In the genomic region with DNA sequence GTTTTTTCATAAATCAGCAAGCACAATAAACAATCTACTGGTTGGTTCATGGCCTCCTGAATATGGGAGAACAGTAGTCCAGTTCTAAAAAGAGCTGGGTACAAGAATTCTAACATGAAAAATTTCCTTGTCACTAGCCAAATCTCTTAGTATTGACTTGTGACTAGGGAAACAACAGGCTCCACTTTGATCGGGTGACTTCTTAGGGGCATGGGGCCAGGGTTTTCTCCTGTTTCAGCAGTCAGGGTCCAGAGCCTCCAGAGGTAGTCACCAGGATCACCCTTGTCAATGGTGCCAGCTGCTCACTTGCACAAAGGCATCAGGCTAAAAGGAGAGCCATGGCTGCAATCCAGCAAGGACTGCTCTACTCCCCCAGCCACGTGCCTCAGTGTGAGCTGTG, we compare ENCODE assay signal across 1 cellular context.
TF ChIP-seq lines count a peak whose summit lies in the region.

No MANE protein-coding gene starts in this region.

TF ChIP-seq in HepG2, 621 proteins besides CTCF, POLR2A, EP300 and RAD21:
- TF ChIP-seq ZBTB7B (CRISPR knock-in tag; IDR thresholded peaks at IDR 0.05) (no peak), RORA (CRISPR knock-in tag; IDR thresholded peaks at IDR 0.05) (no peak), ZMAT3 (CRISPR knock-in tag; conservative IDR thresholded peaks at IDR 0.05) (no peak), ZNF12 (CRISPR knock-in tag; IDR thresholded peaks at IDR 0.05) (no peak), HNRNPL (IDR thresholded peaks at IDR 0.05; ENCODE audit: low read depth, low read length) (no peak), NCOA1 (CRISPR knock-in tag; IDR thresholded peaks at IDR 0.05) (no peak), MEIS2 (CRISPR knock-in tag; IDR thresholded peaks at IDR 0.05) (no peak), JUNB (CRISPR knock-in tag; IDR thresholded peaks at IDR 0.05; ENCODE audit: borderline replicate concordance) (no peak)
- TF ChIP-seq, protein P1, sequence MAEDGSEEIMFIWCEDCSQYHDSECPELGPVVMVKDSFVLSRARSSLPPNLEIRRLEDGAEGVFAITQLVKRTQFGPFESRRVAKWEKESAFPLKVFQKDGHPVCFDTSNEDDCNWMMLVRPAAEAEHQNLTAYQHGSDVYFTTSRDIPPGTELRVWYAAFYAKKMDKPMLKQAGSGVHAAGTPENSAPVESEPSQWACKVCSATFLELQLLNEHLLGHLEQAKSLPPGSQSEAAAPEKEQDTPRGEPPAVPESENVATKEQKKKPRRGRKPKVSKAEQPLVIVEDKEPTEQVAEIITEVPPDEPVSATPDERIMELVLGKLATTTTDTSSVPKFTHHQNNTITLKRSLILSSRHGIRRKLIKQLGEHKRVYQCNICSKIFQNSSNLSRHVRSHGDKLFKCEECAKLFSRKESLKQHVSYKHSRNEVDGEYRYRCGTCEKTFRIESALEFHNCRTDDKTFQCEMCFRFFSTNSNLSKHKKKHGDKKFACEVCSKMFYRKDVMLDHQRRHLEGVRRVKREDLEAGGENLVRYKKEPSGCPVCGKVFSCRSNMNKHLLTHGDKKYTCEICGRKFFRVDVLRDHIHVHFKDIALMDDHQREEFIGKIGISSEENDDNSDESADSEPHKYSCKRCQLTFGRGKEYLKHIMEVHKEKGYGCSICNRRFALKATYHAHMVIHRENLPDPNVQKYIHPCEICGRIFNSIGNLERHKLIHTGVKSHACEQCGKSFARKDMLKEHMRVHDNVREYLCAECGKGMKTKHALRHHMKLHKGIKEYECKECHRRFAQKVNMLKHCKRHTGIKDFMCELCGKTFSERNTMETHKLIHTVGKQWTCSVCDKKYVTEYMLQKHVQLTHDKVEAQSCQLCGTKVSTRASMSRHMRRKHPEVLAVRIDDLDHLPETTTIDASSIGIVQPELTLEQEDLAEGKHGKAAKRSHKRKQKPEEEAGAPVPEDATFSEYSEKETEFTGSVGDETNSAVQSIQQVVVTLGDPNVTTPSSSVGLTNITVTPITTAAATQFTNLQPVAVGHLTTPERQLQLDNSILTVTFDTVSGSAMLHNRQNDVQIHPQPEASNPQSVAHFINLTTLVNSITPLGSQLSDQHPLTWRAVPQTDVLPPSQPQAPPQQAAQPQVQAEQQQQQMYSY (CRISPR knock-in tag; IDR thresholded peaks at IDR 0.05): no peak
- TF ChIP-seq, protein P2, sequence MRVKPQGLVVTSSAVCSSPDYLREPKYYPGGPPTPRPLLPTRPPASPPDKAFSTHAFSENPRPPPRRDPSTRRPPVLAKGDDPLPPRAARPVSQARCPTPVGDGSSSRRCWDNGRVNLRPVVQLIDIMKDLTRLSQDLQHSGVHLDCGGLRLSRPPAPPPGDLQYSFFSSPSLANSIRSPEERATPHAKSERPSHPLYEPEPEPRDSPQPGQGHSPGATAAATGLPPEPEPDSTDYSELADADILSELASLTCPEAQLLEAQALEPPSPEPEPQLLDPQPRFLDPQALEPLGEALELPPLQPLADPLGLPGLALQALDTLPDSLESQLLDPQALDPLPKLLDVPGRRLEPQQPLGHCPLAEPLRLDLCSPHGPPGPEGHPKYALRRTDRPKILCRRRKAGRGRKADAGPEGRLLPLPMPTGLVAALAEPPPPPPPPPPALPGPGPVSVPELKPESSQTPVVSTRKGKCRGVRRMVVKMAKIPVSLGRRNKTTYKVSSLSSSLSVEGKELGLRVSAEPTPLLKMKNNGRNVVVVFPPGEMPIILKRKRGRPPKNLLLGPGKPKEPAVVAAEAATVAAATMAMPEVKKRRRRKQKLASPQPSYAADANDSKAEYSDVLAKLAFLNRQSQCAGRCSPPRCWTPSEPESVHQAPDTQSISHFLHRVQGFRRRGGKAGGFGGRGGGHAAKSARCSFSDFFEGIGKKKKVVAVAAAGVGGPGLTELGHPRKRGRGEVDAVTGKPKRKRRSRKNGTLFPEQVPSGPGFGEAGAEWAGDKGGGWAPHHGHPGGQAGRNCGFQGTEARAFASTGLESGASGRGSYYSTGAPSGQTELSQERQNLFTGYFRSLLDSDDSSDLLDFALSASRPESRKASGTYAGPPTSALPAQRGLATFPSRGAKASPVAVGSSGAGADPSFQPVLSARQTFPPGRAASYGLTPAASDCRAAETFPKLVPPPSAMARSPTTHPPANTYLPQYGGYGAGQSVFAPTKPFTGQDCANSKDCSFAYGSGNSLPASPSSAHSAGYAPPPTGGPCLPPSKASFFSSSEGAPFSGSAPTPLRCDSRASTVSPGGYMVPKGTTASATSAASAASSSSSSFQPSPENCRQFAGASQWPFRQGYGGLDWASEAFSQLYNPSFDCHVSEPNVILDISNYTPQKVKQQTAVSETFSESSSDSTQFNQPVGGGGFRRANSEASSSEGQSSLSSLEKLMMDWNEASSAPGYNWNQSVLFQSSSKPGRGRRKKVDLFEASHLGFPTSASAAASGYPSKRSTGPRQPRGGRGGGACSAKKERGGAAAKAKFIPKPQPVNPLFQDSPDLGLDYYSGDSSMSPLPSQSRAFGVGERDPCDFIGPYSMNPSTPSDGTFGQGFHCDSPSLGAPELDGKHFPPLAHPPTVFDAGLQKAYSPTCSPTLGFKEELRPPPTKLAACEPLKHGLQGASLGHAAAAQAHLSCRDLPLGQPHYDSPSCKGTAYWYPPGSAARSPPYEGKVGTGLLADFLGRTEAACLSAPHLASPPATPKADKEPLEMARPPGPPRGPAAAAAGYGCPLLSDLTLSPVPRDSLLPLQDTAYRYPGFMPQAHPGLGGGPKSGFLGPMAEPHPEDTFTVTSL (CRISPR knock-in tag; IDR thresholded peaks at IDR 0.05; ENCODE audit: borderline replicate concordance): no peak
